ENCODE assay signal across 15 cellular contexts in genomic region chr17:82152556-82153294, GRCh38. TPM values are rescaled to one million over a fixed set of nuclear protein-coding genes. Genes with fewer than 3 reads are reported as not detected.
DNase-seq lines count a peak whose midpoint lies in the region; ATAC-seq and TF ChIP-seq lines count a peak whose summit lies in the region.
"Had no signal": no experiment of that assay in that cellular context is flagged by ENCODE, and none has a peak within 500 bp of the region (broad histone marks: within the 10 kb centered on the region; RNA-seq: fewer than 3 reads in every experiment).

No MANE protein-coding gene starts in this region.

- H3K9me3 ChIP-seq in psoas muscle: no peaks in the 10 kb centered on the region
- H3K9me3 ChIP-seq: Caco-2, Peyer's patch had no signal

- no peak overlapping the region for H3K4me3 ChIP-seq in psoas muscle
- H3K4me3 ChIP-seq: dorsolateral prefrontal cortex, Peyer's patch had no signal

- intact Hi-C loops in left colon (cut with DNase I, micrococcal nuclease) (loop anchor here (5.0 kb wide), 1 partner anchor 120 kb away; the partner anchor contains the start of gene RAC3 (in 2 of the 2)), psoas muscle (cut with DNase I) (loop anchor here (2.0 to 5.0 kb wide), 3 partner anchors 45 to 190 kb away; partner anchors contain the start of genes NOTUM (in 2 of the 2) and RAC3 (in 1 of the 2))

- peak; percentile 37 for DNase-seq in D341Med (ENCODE audit: low spot score)
- peak; percentile 32 to 56 for DNase-seq in left colon
- peak; percentile 25 to 65 for DNase-seq in psoas muscle
- DNase-seq in NCI-H2171 (lab: John Stamatoyannopoulos, UW): no peak
- no peak for DNase-seq in T-helper 9 cell
- DNase-seq: activated CD4-positive, alpha-beta T cell treated with anti-CD3 and anti-CD28 coated beads, Interleukin-2, amount 50 U/mL, for 4 hours; activated T-cell treated with anti-CD3 and anti-CD28 coated beads, Interleukin-2, amount 50 U/mL, for 72 hours; head of caudate nucleus; NCI-H82; Peyer's patch had no signal

- ATAC-seq in left colon (peak; percentile 82), psoas muscle (peak; percentile 48 to 87 (median 78)), GM21390 (IDR thresholded peaks at IDR 0.05; ENCODE audit: unreplicated experiment) (no peak), GM21447 (IDR thresholded peaks at IDR 0.05; ENCODE audit: unreplicated experiment) (no peak)

- H3K27me3 ChIP-seq in psoas muscle (ENCODE audit: insufficient read depth in 3 of 3, low read length in 2 of 3): no peaks in the 10 kb centered on the region
- H3K27me3 ChIP-seq: dorsolateral prefrontal cortex, Peyer's patch had no signal

- peaks cover 12% of the 10 kb centered on the region for H3K4me1 ChIP-seq in psoas muscle
- H3K4me1 ChIP-seq: Peyer's patch had no signal

- H3K36me3 ChIP-seq in psoas muscle (ENCODE audit: insufficient read depth in 1 of 2, low read depth in 1 of 2): peaks cover 0 to 5% of the 10 kb centered on the region in 2 donors

- H3K27ac ChIP-seq in VCaP (peak overlapping the region; percentile 99), psoas muscle (peak overlapping the region; percentile 36)
- H3K27ac ChIP-seq: Peyer's patch had no signal

- WGBS in psoas muscle, 3 donors: 57 to 76% (median 65%) methylated on average over 21 to 22 of the region's 22 CpGs

- TF ChIP-seq CTCF in VCaP (conservative IDR thresholded peaks at IDR 0.05): no peak
- TF ChIP-seq CTCF in psoas muscle (IDR thresholded peaks at IDR 0.05): no peak

RNA-seq across cellular contexts. Expression of gene FASN, which starts 54.7 kb away (rescaled TPM):
- total RNA-seq in left colon (100 to 1,000 TPM in 1 of 2 donors, 10 to 100 TPM in 1; 89.0 to 171 TPM), psoas muscle (10 to 100 TPM; 17.2 to 37.3 (median 23.4) TPM)
- polyA plus RNA-seq in psoas muscle: 10 to 100 TPM in 2 of 3 donors, 1 to 10 TPM in 1; 8.9 to 26.5 (median 12.0) TPM

RNA-seq across cellular contexts. Expression of gene CCDC57, which starts 59.9 kb away (rescaled TPM):
- total RNA-seq in left colon: 10 to 100 TPM; 29.6 to 53.4 TPM
- 10 to 100 TPM; 10.2 to 15.3 (median 12.4) TPM for total RNA-seq in psoas muscle
- polyA plus RNA-seq in psoas muscle: 10 to 100 TPM in 1 of 3 donors, 1 to 10 TPM in 2; 7.2 to 11.1 (median 8.6) TPM

Comparison
In these comparisons a context has a peak if more than half of its experiments do, and no peak if none do; other contexts are left out.
1. DNase-seq: peak in D341Med (single experiment), left colon (2 of 2) and psoas muscle (2 of 2); none in NCI-H2171 (single experiment) and T-helper 9 cell (single experiment).
2. ATAC-seq: peak in left colon (single experiment) and psoas muscle (4 of 4); none in GM21390 (single experiment) and GM21447 (single experiment).